In the genomic region with DNA sequence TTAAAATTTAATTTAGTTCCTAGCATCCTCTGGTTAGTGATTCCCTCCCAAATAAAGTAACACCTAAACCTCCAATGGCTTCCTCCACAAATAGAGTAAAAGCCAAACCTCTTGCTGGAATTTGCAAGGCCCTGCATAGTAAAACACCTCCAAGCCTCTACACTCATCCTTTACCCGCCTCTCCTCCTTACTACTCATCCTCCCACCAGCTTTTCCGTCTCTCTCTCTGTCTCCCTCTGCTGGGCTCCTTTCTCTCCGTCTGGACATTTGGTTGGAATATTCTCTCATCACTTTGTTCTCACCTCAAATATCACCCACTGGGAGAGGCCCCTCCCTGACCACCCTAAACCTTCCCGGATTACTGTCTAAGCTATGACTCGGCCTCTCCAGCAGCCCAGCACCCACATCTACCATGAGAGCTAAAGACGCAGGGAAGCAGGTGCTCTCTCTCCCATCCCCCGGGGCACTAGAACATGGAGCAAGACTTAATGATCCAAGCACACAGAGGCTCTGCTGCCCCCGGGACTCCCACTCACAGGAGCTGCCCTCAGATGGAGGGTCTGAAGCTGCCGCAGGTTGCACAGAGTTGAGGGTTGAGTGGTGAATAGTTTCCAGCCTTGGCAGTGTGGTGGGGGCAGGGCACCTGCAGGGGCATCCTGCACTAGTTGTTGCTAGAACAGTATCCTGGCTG, we compare ENCODE assay signal across 10 cellular contexts.
DNase-seq lines count a peak whose midpoint lies in the region; ATAC-seq, FAIRE-seq and TF ChIP-seq lines count a peak whose summit lies in the region.
"Had no signal": no experiment of that assay in that cellular context is flagged by ENCODE, and none has a peak within 500 bp of the region (broad histone marks: within the 10 kb centered on the region; RNA-seq: fewer than 3 reads in every experiment).

No MANE protein-coding gene starts in this region.

- H3K9ac ChIP-seq in GM23248: no peak overlapping the region

- no peaks in the 10 kb centered on the region for H3F3A ChIP-seq in GM23248 (ENCODE audit: insufficient read depth)

- H3K36me3 ChIP-seq in GM23248 (ENCODE audit: low read depth) (no peaks in the 10 kb centered on the region), tibial nerve (no peaks in the 10 kb centered on the region)

- H2AFZ ChIP-seq in GM23248: no peak overlapping the region

- no peaks in the 10 kb centered on the region for H3K27me3 ChIP-seq in GM23248 (replicated peaks; ENCODE audit: insufficient read depth)
- H3K27me3 ChIP-seq in tibial nerve: no peaks in the 10 kb centered on the region

- POLR2A ChIA-PET in A549 (lab: Yijun Ruan, JAX): no interaction called here

- no peak for FAIRE-seq in A549 (lab: Jason Lieb, UNC)

- WGBS in A549 (ENCODE audit: missing lambda C conversion rate): 19% methylated on average over 7 of the region's 9 CpGs
- WGBS in GM23248 (ENCODE audit: low coverage in 1 of 2, low lambda C conversion rate in 2 of 2, missing lambda C conversion rate in 2 of 2), 2 experiments: 70 to 77% methylated on average over 9 of the region's 9 CpGs
- 80 to 82% methylated on average over 9 of the region's 9 CpGs for WGBS in tibial nerve, 2 donors

- no peaks in the 10 kb centered on the region for H4K20me1 ChIP-seq in GM23248 (ENCODE audit: insufficient read depth)

- peak; percentile 45 for TF ChIP-seq CTCF in A549 (IDR thresholded peaks at IDR 0.05)
- TF ChIP-seq CTCF in fibroblast of pulmonary artery (IDR thresholded peaks at IDR 0.05; ENCODE audit: low read length, missing control alignments): peak; percentile 54
- no peak for TF ChIP-seq CTCF in tibial nerve (IDR thresholded peaks at IDR 0.05)

- TF ChIP-seq POLR2A in A549 (IDR thresholded peaks at IDR 0.05; ENCODE audit: low read length) (no peak), tibial nerve (IDR thresholded peaks at IDR 0.05) (no peak)

- CTCF ChIA-PET in A549 (lab: Yijun Ruan, JAX): interaction anchor here (0.6 to 1.9 kb wide), 13 partner anchors 8 to 1279 kb away, joined by 3 to 12 read pairs (median 3); no protein-coding TSS in a partner anchor

- H3K27ac ChIP-seq in A549 (no peak overlapping the region), GM23248 (no peak overlapping the region), tibial nerve (no peak overlapping the region)

- H3K4me2 ChIP-seq in A549: no peak overlapping the region
- H3K4me2 ChIP-seq in GM23248 (ENCODE audit: unreplicated experiment): no peak overlapping the region

- in situ Hi-C loops in GM23248 (cut with MboI): no loop called here

- peak; percentile 38 to 46; a peak in 4 of 5 replicates for TF ChIP-seq RAD21 in A549 (conservative IDR thresholded peaks at IDR 0.05 in 1 of 2, IDR thresholded peaks at IDR 0.05 in 1 of 2)

- H3K79me2 ChIP-seq in GM23248 (ENCODE audit: insufficient read depth): no peaks in the 10 kb centered on the region

- H3K4me1 ChIP-seq in A549 (no peaks in the 10 kb centered on the region), GM23248 (ENCODE audit: insufficient read depth) (no peaks in the 10 kb centered on the region), tibial nerve (no peaks in the 10 kb centered on the region)

- H3K4me3 ChIP-seq in A549 (no peak overlapping the region), GM23248 (no peak overlapping the region), fibroblast of pulmonary artery (replicated peaks; ENCODE audit: low read depth, low read length) (no peak overlapping the region), tibial nerve (no peak overlapping the region)
- H3K4me3 ChIP-seq: mucosa of descending colon had no signal

- DNase-seq in A549 (ENCODE audit: low read depth in 1 of 2, low spot score in 1 of 2) (peak; percentile 20 to 27), GM23248 (peak; percentile 35), RKO (ENCODE audit: low spot score) (peak; percentile 69), fibroblast of pulmonary artery (ENCODE audit: low read depth) (peak; percentile 22), NOMO-1 treated with DMSO at 0.1 percent for 48 hours (lab: John Stamatoyannopoulos, UW; ENCODE audit: unreplicated experiment) (no peak), tibial nerve (ENCODE audit: low spot score in 2 of 2) (no peak)
- DNase-seq: aorta had no signal

- no peaks in the 10 kb centered on the region for H3K9me3 ChIP-seq in A549
- no peaks in the 10 kb centered on the region for H3K9me3 ChIP-seq in GM23248 (ENCODE audit: low read depth)
- H3K9me3 ChIP-seq in tibial nerve: no peaks in the 10 kb centered on the region
- H3K9me3 ChIP-seq: mucosa of descending colon had no signal

- TF ChIP-seq EP300 in A549 (IDR thresholded peaks at IDR 0.05) (no peak), tibial nerve (IDR thresholded peaks at IDR 0.05) (no peak)

- ATAC-seq in A549 (peak; percentile 71 to 84; a peak in 5 of 6 replicates), GM19328 (IDR thresholded peaks at IDR 0.05; ENCODE audit: unreplicated experiment) (no peak), GM21529 (IDR thresholded peaks at IDR 0.05; ENCODE audit: unreplicated experiment) (no peak)
- ATAC-seq: mucosa of descending colon had no signal

- no peaks in the 10 kb centered on the region for H3K9me2 ChIP-seq in GM23248 (ENCODE audit: insufficient read depth)

TF ChIP-seq in A549, 52 proteins besides CTCF, POLR2A, EP300 and RAD21:
- TF ChIP-seq HMGXB4 (CRISPR knock-in tag; IDR thresholded peaks at IDR 0.05; ENCODE audit: borderline replicate concordance): no peak
- TF ChIP-seq SMC3 (IDR thresholded peaks at IDR 0.05): peak; percentile 47; the same call in 2 of the 3 replicates

Comparison
In these comparisons a context has a peak if more than half of its experiments do, and no peak if none do; other contexts are left out.
1. ATAC-seq: peak in A549 (2 of 2); none in GM19328 (single experiment) and GM21529 (single experiment).
2. DNase-seq: peak in A549 (2 of 2), GM23248 (single experiment), RKO (single experiment) and fibroblast of pulmonary artery (single experiment); none in NOMO-1 treated with DMSO at 0.1 percent for 48 hours (single experiment) and tibial nerve (0 of 2).
3. CTCF ChIP-seq: peak in A549 (single experiment) and fibroblast of pulmonary artery (single experiment); none in tibial nerve (0 of 5).